ENCODE assay signal across 8 cellular contexts in genomic region chr11:74170694-74171629, GRCh38. TPM values are rescaled to one million over a fixed set of nuclear protein-coding genes. Genes with fewer than 3 reads are reported as not detected.
DNase-seq lines count a peak whose midpoint lies in the region; ATAC-seq, FAIRE-seq and TF ChIP-seq lines count a peak whose summit lies in the region.

TSS of gene C2CD3 (minus strand) at chr11:74171002. CDS start at chr11:74170792, 210 bp downstream.
TSS of gene PPME1 (plus strand) at chr11:74171289. CDS start at chr11:74171422, 133 bp downstream.

- TF ChIP-seq POLR2A in A549 (IDR thresholded peaks at IDR 0.05; ENCODE audit: low read length) (peak; percentile 98), sigmoid colon (IDR thresholded peaks at IDR 0.05) (peak; percentile 65 to 68)

- H3K27ac ChIP-seq in A549, result peak within 1 kb of the TSS; percentile 90
- H3K27ac ChIP-seq in sigmoid colon, result peak within 1 kb of the TSS; percentile 86 to 94 (median 92)

- no peaks in the 10 kb centered on the region for H3K27me3 ChIP-seq in sigmoid colon

- CTCF ChIA-PET in A549 (lab: Yijun Ruan, JAX), result interaction anchor here (0.6 to 2.1 kb wide), 20 partner anchors 8 to 273 kb away, joined by 3 to 11 read pairs (median 4); partner anchors contain the start of gene UCP2

- TF ChIP-seq CTCF in A549 (IDR thresholded peaks at IDR 0.05) (peak; percentile 41; the same call in 1 of the 3 replicates), brain (conservative IDR thresholded peaks at IDR 0.05) (peak; percentile 15 to 41), sigmoid colon (IDR thresholded peaks at IDR 0.05) (no peak)

- no peaks in the 10 kb centered on the region for H3K9me3 Mint-ChIP-seq in brain

- under 1% methylated on average over 53 of the region's 68 CpGs for WGBS in A549 (ENCODE audit: missing lambda C conversion rate)
- 0 to 1% methylated on average over 68 of the region's 68 CpGs for WGBS in sigmoid colon, 2 donors

- peaks cover 27% of the 10 kb centered on the region for H3K4me1 Mint-ChIP-seq in brain

- DNase-seq in A549 (ENCODE audit: low read depth in 1 of 2, low spot score in 1 of 2) (peak; percentile 97 to 99), NCI-H2107 treated with DMSO at 0.1 percent for 48 hours (lab: John Stamatoyannopoulos, UW; ENCODE audit: unreplicated experiment) (peak; percentile 98), iPS DF 4.7 (ENCODE audit: extremely low read depth, low spot score) (peak; percentile 98), sigmoid colon (peak; percentile 99)

- intact Hi-C loops in sigmoid colon (cut with DNase I), result loop anchor here (2.0 to 5.0 kb wide), 2 partner anchors 32 to 189 kb away; partner anchors contain the start of gene UCP2

- peak; percentile 88 for FAIRE-seq in A549 (lab: Jason Lieb, UNC)
- FAIRE-seq in TTC549 (lab: Jason Lieb, UNC), result peak; percentile 95

- no peaks in the 10 kb centered on the region for H3K27me3 Mint-ChIP-seq in brain

- TF ChIP-seq RAD21 in A549 (conservative IDR thresholded peaks at IDR 0.05 in 1 of 2, IDR thresholded peaks at IDR 0.05 in 1 of 2), result peak; percentile 44 to 71

- H3K36me3 ChIP-seq in sigmoid colon, result peaks cover 0 to 25% (median 3%) of the 10 kb centered on the region in 4 donors

- POLR2A ChIA-PET in A549 (lab: Yijun Ruan, JAX), result interaction anchor here (0.7 to 1.6 kb wide), 11 partner anchors 9 to 386 kb away, joined by 3 to 6 read pairs (median 3); partner anchors contain the start of gene UCP2

- no peak within 1 kb of the TSS for H3K4me3 Mint-ChIP-seq in brain

- H3K27ac Mint-ChIP-seq in brain, result no peak within 1 kb of the TSS

- H3K36me3 Mint-ChIP-seq in brain, result peaks cover 40% of the 10 kb centered on the region

- no peak for TF ChIP-seq EP300 in A549 (IDR thresholded peaks at IDR 0.05)
- TF ChIP-seq EP300 in sigmoid colon (IDR thresholded peaks at IDR 0.05), result peak in 1 of 4 donors; percentile 65

- peak within 1 kb of the TSS; percentile 98 for H3K4me2 ChIP-seq in A549

- peak within 1 kb of the TSS; percentile 86 for H3K4me3 ChIP-seq in A549
- H3K4me3 ChIP-seq in sigmoid colon, result peak within 1 kb of the TSS; percentile 52 to 80 (median 70)

- ATAC-seq in A549, result peak; percentile 97 to 98
- ATAC-seq in GM18858 (IDR thresholded peaks at IDR 0.05; ENCODE audit: unreplicated experiment), result peak; percentile 90
- peak; percentile 94 for ATAC-seq in HG03066 (IDR thresholded peaks at IDR 0.05; ENCODE audit: low read depth, unreplicated experiment)

- H3K4me1 ChIP-seq in A549 (peaks cover 46% of the 10 kb centered on the region), sigmoid colon (peaks cover 0 to 39% (median 30%) of the 10 kb centered on the region in 4 donors)

- H3K9me3 ChIP-seq in A549 (no peaks in the 10 kb centered on the region), sigmoid colon (no peaks in the 10 kb centered on the region)

TF ChIP-seq in A549, 52 proteins besides CTCF, POLR2A, EP300 and RAD21 (continues in another document):
- TF ChIP-seq JUNB (IDR thresholded peaks at IDR 0.05), result no peak
- 0 out of 2 replicates have a peak, but pooled peaks have one; percentile 35 for TF ChIP-seq MYC (IDR thresholded peaks at IDR 0.05; ENCODE audit: borderline replicate concordance, low read length)
- TF ChIP-seq ESRRA (IDR thresholded peaks at IDR 0.05; ENCODE audit: borderline replicate concordance, low read length), result no peak
- TF ChIP-seq MAX (IDR thresholded peaks at IDR 0.05), result peak; percentile 82
- peak; percentile 48 to 56; a peak in 2 of 5 replicates for TF ChIP-seq JUN (IDR thresholded peaks at IDR 0.05)
- no peak for TF ChIP-seq SREBF2 (IDR thresholded peaks at IDR 0.05)
- no peak for TF ChIP-seq NPAS2 (CRISPR knock-in tag; IDR thresholded peaks at IDR 0.05; ENCODE audit: borderline replicate concordance)
- no peak for TF ChIP-seq ELK1 (IDR thresholded peaks at IDR 0.05; ENCODE audit: low read depth, low read length)
- no peak for TF ChIP-seq ZNF302 (CRISPR knock-in tag; IDR thresholded peaks at IDR 0.05)
- TF ChIP-seq PHF8 (IDR thresholded peaks at IDR 0.05; ENCODE audit: borderline replicate concordance, low read depth), result peak; percentile 70
- no peak; the same call in 2 of the 3 replicates for TF ChIP-seq BCL3 (IDR thresholded peaks at IDR 0.05)
- TF ChIP-seq KDM5A (IDR thresholded peaks at IDR 0.05), result no peak
- no peak for TF ChIP-seq RARB (CRISPR knock-in tag; IDR thresholded peaks at IDR 0.05)
- TF ChIP-seq CHD2 (IDR thresholded peaks at IDR 0.05; ENCODE audit: low read length, partially characterized antibody), result no peak
- TF ChIP-seq EHF (CRISPR knock-in tag; IDR thresholded peaks at IDR 0.05), result no peak
- peak; percentile 66 for TF ChIP-seq REST (IDR thresholded peaks at IDR 0.05)
- TF ChIP-seq RNF2 (IDR thresholded peaks at IDR 0.05; ENCODE audit: borderline replicate concordance, low read depth), result no peak
- peak; percentile 54; the same call in 1 of the 2 replicates for TF ChIP-seq E2F6 (IDR thresholded peaks at IDR 0.05; ENCODE audit: borderline replicate concordance, low read depth)
- TF ChIP-seq KDM1A (IDR thresholded peaks at IDR 0.05; ENCODE audit: low read depth), result no peak

RNA-seq across cellular contexts. Expression of gene C2CD3, which starts in this region (rescaled TPM):
- polyA plus RNA-seq in A549 (2011; rRNA removed) (15.2 and 22.7 TPM in 2 replicates), A549 (2017; fragmentation: RNase III; extraction: RNeasy Plus Mini Kit Qiagen cat#74134 plus additional on column Dnase treatment) (18.2 to 19.8 TPM (median 19.3 TPM) in 3 replicates), brain (ENCODE audit: insufficient read depth, low read depth, low replicate concordance) (47.0 TPM), sigmoid colon (10 to 100 TPM in 1 of 3 donors, 1 to 10 TPM in 2; 6.9 to 17.2 (median 7.2) TPM)
- 9.3 and 12.0 TPM in 2 replicates for polyA plus RNA-seq in A549 (2012; cell fraction: cytosol; rRNA removed)
- polyA plus RNA-seq in A549 (2012; cell fraction: nucleus; rRNA removed), result 17.1 and 19.9 TPM in 2 replicates
- polyA minus RNA-seq in A549 (2011; rRNA and poly(A)+ RNA removed), result 60.4 and 64.1 TPM in 2 replicates
- total RNA-seq in sigmoid colon, result 10 to 100 TPM; 12.1 to 29.1 (median 19.7) TPM

RNA-seq across cellular contexts. Expression of gene PPME1, which starts in this region (rescaled TPM):
- 69.2 and 82.6 TPM in 2 replicates for polyA plus RNA-seq in A549 (2011; rRNA removed)
- 69.1 and 92.7 TPM in 2 replicates for polyA plus RNA-seq in A549 (2012; cell fraction: cytosol; rRNA removed)
- 114 and 127 TPM in 2 replicates for polyA plus RNA-seq in A549 (2012; cell fraction: nucleus; rRNA removed)
- polyA plus RNA-seq in A549 (2017; fragmentation: RNase III; extraction: RNeasy Plus Mini Kit Qiagen cat#74134 plus additional on column Dnase treatment), result 82.2 to 89.8 TPM (median 85.7 TPM) in 3 replicates
- 62.2 and 63.0 TPM in 2 replicates for polyA minus RNA-seq in A549 (2011; rRNA and poly(A)+ RNA removed)
- 126 TPM for polyA plus RNA-seq in brain (ENCODE audit: insufficient read depth, low read depth, low replicate concordance)
- 10 to 100 TPM; 17.7 to 21.9 (median 19.5) TPM for total RNA-seq in sigmoid colon
- 10 to 100 TPM; 10.8 to 22.7 (median 18.7) TPM for polyA plus RNA-seq in sigmoid colon

Comparison
In these comparisons a context has a peak if more than half of its experiments do, and no peak if none do; other contexts are left out.
1. Peak in every context shown above with its lines: DNase-seq, ATAC-seq, H3K4me3 ChIP-seq and H3K27ac ChIP-seq.
2. CTCF ChIP-seq: peak in A549 (single experiment) and brain (2 of 2); none in sigmoid colon (0 of 4).